8 cellular contexts compared by ENCODE assay signal in genomic region chr5:32709789-32710334, GRCh38. TPM values are rescaled to one million over a fixed set of nuclear protein-coding genes. Genes with fewer than 3 reads are reported as not detected.
DNase-seq lines count a peak whose midpoint lies in the region; ATAC-seq and TF ChIP-seq lines count a peak whose summit lies in the region.

No MANE protein-coding gene starts in this region.

- H3K4me3 ChIP-seq in SK-N-SH (ENCODE audit: low read depth in 2 of 2, low read length in 1 of 2) (peak overlapping the region; percentile 65 to 77), mammary epithelial cell (replicated peaks in 1 of 3; ENCODE audit: insufficient read depth in 1 of 3, low read depth in 2 of 3, low read length in 3 of 3) (peak overlapping the region; percentile 38 to 54 (median 52)), skeletal muscle cell (ENCODE audit: low read depth, low read length) (peak overlapping the region; percentile 78)

- H3F3A ChIP-seq in SK-N-SH (replicated peaks; ENCODE audit: insufficient read depth) = peaks cover 31% of the 10 kb centered on the region

- ATAC-seq in GM19395 (IDR thresholded peaks at IDR 0.05; ENCODE audit: unreplicated experiment) (peak; percentile 74), HG03280 (IDR thresholded peaks at IDR 0.05; ENCODE audit: unreplicated experiment) (no peak)

- WGBS in SK-N-SH (ENCODE audit: low lambda C conversion rate) = 3% methylated on average over 21 of the region's 39 CpGs
- WGBS in mammary epithelial cell (ENCODE audit: low coverage, missing lambda C conversion rate) = 6% methylated on average over 37 of the region's 39 CpGs

- peak overlapping the region in 1 of 7 donors; percentile 13 for H3K27ac Mint-ChIP-seq in CD14-positive monocyte
- no peak overlapping the region for H3K27ac Mint-ChIP-seq in immature natural killer cell

- intact Hi-C loops in CD14-positive monocyte (cut with micrococcal nuclease) = no loop called here
- intact Hi-C loops in mammary epithelial cell (cut with micrococcal nuclease) = loop anchor here (1.0 to 5.0 kb wide), 5 partner anchors 82 to 672 kb away; no protein-coding TSS in a partner anchor

- dilution Hi-C loops in mammary epithelial cell (cut with HindIII; ENCODE audit: low sequenced_read_pairs) = no loop called here

- no peaks in the 10 kb centered on the region for H3K36me3 ChIP-seq in SK-N-SH (replicated peaks in 1 of 2; ENCODE audit: control insufficient read depth in 1 of 2, insufficient read depth in 2 of 2, low read length in 1 of 2)
- H3K36me3 ChIP-seq in mammary epithelial cell (ENCODE audit: insufficient read depth, low read length) = no peaks in the 10 kb centered on the region

- H4K20me1 ChIP-seq in SK-N-SH (ENCODE audit: insufficient read depth) (no peaks in the 10 kb centered on the region), mammary epithelial cell (ENCODE audit: insufficient read depth, low read length) (no peaks in the 10 kb centered on the region)

- peak; percentile 47 for TF ChIP-seq RAD21 in SK-N-SH (IDR thresholded peaks at IDR 0.05; ENCODE audit: low read length)

- H3K4me1 ChIP-seq in SK-N-SH (ENCODE audit: control insufficient read depth in 1 of 2, insufficient read depth in 2 of 2, low read depth in 1 of 2, low read length in 1 of 2) (peaks cover 6 to 12% of the 10 kb centered on the region in 2 experiments; a peak in 1 of 4 replicates), mammary epithelial cell (ENCODE audit: insufficient read depth, low read length) (peaks cover 31% of the 10 kb centered on the region)

- H3K9ac ChIP-seq in SK-N-SH (peak overlapping the region; percentile 91), mammary epithelial cell (ENCODE audit: insufficient read depth, low read length) (no peak overlapping the region)

- CTCF ChIA-PET in SK-N-SH (lab: Yijun Ruan, JAX) = interaction anchor here (0.9 to 1.4 kb wide), 6 partner anchors 10 to 719 kb away, joined by 3 to 8 read pairs (median 4); no protein-coding TSS in a partner anchor
- CTCF ChIA-PET in mammary epithelial cell (lab: Charles Lee; ENCODE audit: low non-redundant PET) = interaction anchor here (0.6 to 0.8 kb wide), 2 partner anchors 143 to 785 kb away, joined by 3 to 4 read pairs; no protein-coding TSS in a partner anchor

- no TSS peak for BruUV-seq in mammary epithelial cell (replicated peaks; lab: Mats Ljungman, UMichigan)

- TF ChIP-seq CTCF in CD14-positive monocyte (IDR thresholded peaks at IDR 0.05) (peak; percentile 68), SK-N-SH (IDR thresholded peaks at IDR 0.05) (peak; percentile 86), mammary epithelial cell (conservative IDR thresholded peaks at IDR 0.05 in 1 of 2, IDR thresholded peaks at IDR 0.05 in 1 of 2; ENCODE audit: extremely low read depth in 1 of 2, insufficient read depth in 1 of 2, low read depth in 1 of 2, low read length in 2 of 2) (peak; percentile 49 to 71)

- H3K9me3 Mint-ChIP-seq in CD14-positive monocyte (peaks cover 3 to 18% (median 9%) of the 10 kb centered on the region in 7 donors), immature natural killer cell (peaks cover 0 to 4% (median 0%) of the 10 kb centered on the region in 6 donors)

- H3K9me3 ChIP-seq in SK-N-SH (no peaks in the 10 kb centered on the region), mammary epithelial cell (replicated peaks; ENCODE audit: insufficient read depth, low read length) (no peaks in the 10 kb centered on the region)

- H3K27me3 Mint-ChIP-seq in CD14-positive monocyte (ENCODE audit: low read depth in 3 of 3) (peaks cover 62 to 72% (median 69%) of the 10 kb centered on the region in 3 donors), immature natural killer cell (ENCODE audit: low read depth in 3 of 3) (peaks cover 16 to 28% (median 27%) of the 10 kb centered on the region in 3 donors)

- H3K4me2 ChIP-seq in SK-N-SH = peak overlapping the region; percentile 82
- peak overlapping the region; percentile 95 for H3K4me2 ChIP-seq in mammary epithelial cell (ENCODE audit: insufficient read depth, low read depth, low read length)

- H3K36me3 Mint-ChIP-seq in CD14-positive monocyte = peaks cover 3 to 12% of the 10 kb centered on the region in 2 donors
- no peaks in the 10 kb centered on the region for H3K36me3 Mint-ChIP-seq in immature natural killer cell

- in situ Hi-C loops in mammary epithelial cell (cut with MboI; ENCODE audit: low sequenced_read_pairs in 2 of 2) = loop anchor here (10.0 to 25.0 kb wide), 3 partner anchors 202 to 715 kb away; no protein-coding TSS in a partner anchor

- peak overlapping the region; percentile 58 to 95 for H3K27ac ChIP-seq in SK-N-SH (ENCODE audit: low read depth in 2 of 2, low read length in 1 of 2)
- no peak overlapping the region for H3K27ac ChIP-seq in mammary epithelial cell (ENCODE audit: insufficient read depth, low read depth, low read length)

- no peaks in the 10 kb centered on the region for H3K9me2 ChIP-seq in SK-N-SH

- H3K4me3 Mint-ChIP-seq in CD14-positive monocyte (peak overlapping the region; percentile 87 to 90), immature natural killer cell (peak overlapping the region; percentile 59 to 91 (median 82))

- H2AFZ ChIP-seq in SK-N-SH (ENCODE audit: low read depth) (peak overlapping the region; percentile 76), mammary epithelial cell (ENCODE audit: low read depth, low read length) (peak overlapping the region; percentile 85)

- no peak for DNase-seq in CD14-positive monocyte (ENCODE audit: low spot score)
- DNase-seq in Kasumi-1 (lab: John Stamatoyannopoulos, UW) = peak; percentile 84 to 91
- DNase-seq in SK-N-SH = peak; percentile 71
- peak; percentile 62 for DNase-seq in mammary epithelial cell
- DNase-seq in immature natural killer cell = peak; percentile 17 to 46 (median 34)
- no peak for DNase-seq in skeletal muscle cell (ENCODE audit: low read depth)

- TF ChIP-seq EP300 in SK-N-SH (IDR thresholded peaks at IDR 0.05; ENCODE audit: borderline replicate concordance in 1 of 2, low read depth in 1 of 2, low read length in 1 of 2) = 0 out of 4 replicates have a peak, but pooled peaks of 1 of the 2 experiments have one; percentile 38

- POLR2A ChIA-PET in SK-N-SH (lab: Yijun Ruan, JAX) = no interaction called here

- peaks cover 62% of the 10 kb centered on the region for H3K4me1 Mint-ChIP-seq in CD14-positive monocyte
- H3K4me1 Mint-ChIP-seq in immature natural killer cell = peaks cover 39 to 49% of the 10 kb centered on the region in 2 donors

- H3K79me2 ChIP-seq in SK-N-SH (ENCODE audit: insufficient read depth) = peaks cover 42% of the 10 kb centered on the region
- no peaks in the 10 kb centered on the region for H3K79me2 ChIP-seq in mammary epithelial cell (ENCODE audit: insufficient read depth, low read length)

- H3K27me3 ChIP-seq in SK-N-SH (ENCODE audit: insufficient read depth) = no peaks in the 10 kb centered on the region
- peaks cover 27% of the 10 kb centered on the region for H3K27me3 ChIP-seq in mammary epithelial cell (ENCODE audit: insufficient read depth, low read length)

TF ChIP-seq in SK-N-SH, 30 proteins besides CTCF, POLR2A, EP300 and RAD21:
- peak; percentile 80 for TF ChIP-seq CHD2 (IDR thresholded peaks at IDR 0.05; ENCODE audit: low read length, partially characterized antibody)
- TF ChIP-seq YY1 (IDR thresholded peaks at IDR 0.05; ENCODE audit: low read depth) = 0 out of 2 replicates have a peak, but pooled peaks have one; percentile 31
- peak; percentile 58 for TF ChIP-seq SMC3 (IDR thresholded peaks at IDR 0.05; ENCODE audit: low read depth, low read length)
- peak; percentile 22; the same call in 1 of the 2 replicates for TF ChIP-seq TCF12 (IDR thresholded peaks at IDR 0.05)
- no peak for TF ChIP-seq FOXM1 (IDR thresholded peaks at IDR 0.05; ENCODE audit: low read depth)
- TF ChIP-seq ELF1 (IDR thresholded peaks at IDR 0.05) = no peak
- 0 out of 2 replicates have a peak, but pooled peaks have one; percentile 25 for TF ChIP-seq POLR2AphosphoS5 (IDR thresholded peaks at IDR 0.05; ENCODE audit: low read depth, low read length)
- TF ChIP-seq, protein P1, sequence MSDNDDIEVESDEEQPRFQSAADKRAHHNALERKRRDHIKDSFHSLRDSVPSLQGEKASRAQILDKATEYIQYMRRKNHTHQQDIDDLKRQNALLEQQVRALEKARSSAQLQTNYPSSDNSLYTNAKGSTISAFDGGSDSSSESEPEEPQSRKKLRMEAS (IDR thresholded peaks at IDR 0.05; ENCODE audit: low read depth) = peak; percentile 58
- peak; percentile 53; the same call in 1 of the 2 replicates for TF ChIP-seq TAF1 (IDR thresholded peaks at IDR 0.05; ENCODE audit: borderline replicate concordance, low read depth, low read length)
- TF ChIP-seq MXI1 (IDR thresholded peaks at IDR 0.05; ENCODE audit: low read depth, low read length) = peak; percentile 21; the same call in 1 of the 2 replicates
- TF ChIP-seq, protein P2, sequence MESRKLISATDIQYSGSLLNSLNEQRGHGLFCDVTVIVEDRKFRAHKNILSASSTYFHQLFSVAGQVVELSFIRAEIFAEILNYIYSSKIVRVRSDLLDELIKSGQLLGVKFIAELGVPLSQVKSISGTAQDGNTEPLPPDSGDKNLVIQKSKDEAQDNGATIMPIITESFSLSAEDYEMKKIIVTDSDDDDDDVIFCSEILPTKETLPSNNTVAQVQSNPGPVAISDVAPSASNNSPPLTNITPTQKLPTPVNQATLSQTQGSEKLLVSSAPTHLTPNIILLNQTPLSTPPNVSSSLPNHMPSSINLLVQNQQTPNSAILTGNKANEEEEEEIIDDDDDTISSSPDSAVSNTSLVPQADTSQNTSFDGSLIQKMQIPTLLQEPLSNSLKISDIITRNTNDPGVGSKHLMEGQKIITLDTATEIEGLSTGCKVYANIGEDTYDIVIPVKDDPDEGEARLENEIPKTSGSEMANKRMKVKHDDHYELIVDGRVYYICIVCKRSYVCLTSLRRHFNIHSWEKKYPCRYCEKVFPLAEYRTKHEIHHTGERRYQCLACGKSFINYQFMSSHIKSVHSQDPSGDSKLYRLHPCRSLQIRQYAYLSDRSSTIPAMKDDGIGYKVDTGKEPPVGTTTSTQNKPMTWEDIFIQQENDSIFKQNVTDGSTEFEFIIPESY (IDR thresholded peaks at IDR 0.05; ENCODE audit: borderline replicate concordance, low read depth) = peak; percentile 84

RNA-seq across cellular contexts. Expression of gene NPR3, which starts 1.3 kb away (rescaled TPM):
- polyA plus RNA-seq in CD14-positive monocyte (not detected), SK-N-SH (2012; rRNA removed) (35.8 and 49.7 TPM in 2 replicates), mammary epithelial cell (0.05 TPM), immature natural killer cell (under 1 TPM in 1 of 3 donors, not detected in 2; 0.04 TPM)
- 34.1 and 48.3 TPM in 2 replicates for polyA plus RNA-seq in SK-N-SH (2012; cell fraction: cytosol; rRNA removed)
- polyA plus RNA-seq in SK-N-SH (2012; cell fraction: nucleus; rRNA removed) = 28.9 and 53.2 TPM in 2 replicates
- total RNA-seq in mammary epithelial cell = 1 to 10 TPM in 1 of 2 donors, under 1 TPM in 1; 0.19 to 5.0 TPM
- polyA minus RNA-seq in mammary epithelial cell = not detected

Comparison
In these comparisons a context has a peak if more than half of its experiments do, and no peak if none do; other contexts are left out.
1. DNase-seq: peak in Kasumi-1 (2 of 2), SK-N-SH (single experiment), mammary epithelial cell (single experiment) and immature natural killer cell (3 of 3); none in CD14-positive monocyte (single experiment) and skeletal muscle cell (single experiment).
2. RNA of gene NPR3, which starts 1.3 kb away (polyA plus RNA-seq): 28.9 to 53.2 TPM in SK-N-SH; 0.05 TPM in mammary epithelial cell (single experiment), not detected in CD14-positive monocyte and 0.04 TPM in immature natural killer cell; every median in the first group is over 10 times any median in the second.
3. Peak in every context shown above with its lines, with median percentiles within 50 percentile points of each other: CTCF ChIP-seq and H3K4me3 ChIP-seq.